ENCODE assay signal across 15 cellular contexts in the genomic region with DNA sequence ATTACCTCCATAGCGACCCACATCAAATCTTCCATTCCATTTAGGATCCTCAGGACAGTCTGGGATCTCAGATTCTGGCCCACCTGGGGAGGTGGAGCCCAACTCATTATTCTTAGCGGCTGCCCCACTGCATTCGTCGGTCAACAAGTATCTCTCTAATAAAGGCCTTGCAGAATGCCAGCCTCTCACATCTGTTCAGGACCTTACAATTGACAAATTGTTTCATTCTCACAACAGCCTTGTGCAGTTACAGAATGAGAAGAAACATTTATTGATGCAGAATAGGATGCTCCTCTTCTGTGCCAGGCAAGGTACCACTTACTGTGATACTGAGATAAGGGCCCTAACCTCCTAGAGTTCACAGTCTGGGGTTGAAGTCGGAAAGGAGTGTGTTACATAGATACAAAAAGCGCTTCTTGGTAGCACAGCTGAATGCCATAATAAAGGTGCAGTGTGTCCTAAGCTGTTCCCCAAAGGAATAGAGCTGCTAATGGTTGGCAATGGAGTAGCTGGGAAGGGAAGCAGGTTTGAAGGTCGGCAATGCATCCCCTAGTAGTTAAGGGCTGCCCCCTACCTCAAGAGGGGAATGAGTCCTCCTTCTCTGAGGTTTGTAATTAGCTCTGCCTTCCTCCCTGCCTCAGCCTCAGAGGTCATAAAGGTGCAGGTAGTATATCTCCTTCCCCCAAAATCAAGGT. TPM values are rescaled to one million over a fixed set of nuclear protein-coding genes. Genes with fewer than 3 reads are reported as not detected.
DNase-seq lines count a peak whose midpoint lies in the region; ATAC-seq and TF ChIP-seq lines count a peak whose summit lies in the region.
"Had no signal": no experiment of that assay in that cellular context is flagged by ENCODE, and none has a peak within 500 bp of the region (broad histone marks: within the 10 kb centered on the region; RNA-seq: fewer than 3 reads in every experiment).

No MANE protein-coding gene starts in this region.

- H3K27me3 ChIP-seq in DND-41 (ENCODE audit: insufficient read depth, low read length, poor library complexity) (peaks cover 35% of the 10 kb centered on the region), dorsolateral prefrontal cortex (peaks cover 0 to 4% (median 0%) of the 10 kb centered on the region in 45 donors), left ventricle myocardium inferior (ENCODE audit: low read depth) (no peaks in the 10 kb centered on the region)

- DNase-seq in DND-41 (no peak), dorsolateral prefrontal cortex (peak in 2 of 10 donors; percentile 25 to 51), midbrain (lab: John Stamatoyannopoulos, UW) (peak; percentile 52), left ventricle myocardium inferior (no peak), OCI-LY7 (ENCODE audit: low spot score) (no peak)
- DNase-seq: KG1 had no signal

- H3K9me2 ChIP-seq in OCI-LY7 (ENCODE audit: insufficient read depth, low read length) = no peaks in the 10 kb centered on the region

- 0 out of 2 replicates have a peak, but pooled peaks cover 10% of the 10 kb centered on the region for H4K20me1 ChIP-seq in DND-41 (ENCODE audit: insufficient read depth, low read length)
- no peaks in the 10 kb centered on the region for H4K20me1 ChIP-seq in OCI-LY7 (ENCODE audit: insufficient read depth, low read length)

- intact Hi-C loops in dorsolateral prefrontal cortex (cut with DNase I) (loop anchor here in 1 of 2 donors (2.0 to 5.0 kb wide), 2 partner anchors 33 to 132 kb away; partner anchors contain the start of genes DUSP3 and PPY), left ventricle myocardium inferior (cut with micrococcal nuclease) (no loop called here), OCI-LY7 (cut with micrococcal nuclease; ENCODE audit: unreplicated experiment) (no loop called here)

- H2AFZ ChIP-seq in DND-41 (ENCODE audit: low read depth, low read length) (no peak overlapping the region), OCI-LY7 (ENCODE audit: low read length) (no peak overlapping the region)
- H2AFZ ChIP-seq: PC-9 had no signal

- H3K4me1 ChIP-seq in DND-41 (ENCODE audit: insufficient read depth, low read length) = no peaks in the 10 kb centered on the region
- peaks cover 46% of the 10 kb centered on the region for H3K4me1 ChIP-seq in left ventricle myocardium inferior
- H3K4me1 ChIP-seq in OCI-LY7 (ENCODE audit: insufficient read depth, low read length, poor library complexity, severe bottlenecking) = peaks cover 12% of the 10 kb centered on the region

- no peak overlapping the region for H3K27ac ChIP-seq in DND-41 (ENCODE audit: low read length)
- H3K27ac ChIP-seq in dorsolateral prefrontal cortex = peak overlapping the region; percentile 60 to 100 (median 98)
- H3K27ac ChIP-seq in temporal lobe (ENCODE audit: low read depth, low read length) = peak overlapping the region; percentile 92
- H3K27ac ChIP-seq in left ventricle myocardium inferior (replicated peaks) = no peak overlapping the region
- no peak overlapping the region for H3K27ac ChIP-seq in OCI-LY7 (ENCODE audit: low read depth, low read length, poor library complexity, severe bottlenecking)
- H3K27ac ChIP-seq: BLaER1, PC-9, SJCRH30 had no signal

- H3K9ac ChIP-seq in DND-41 (ENCODE audit: low read depth, low read length) = no peak overlapping the region
- H3K9ac ChIP-seq: BLaER1 had no signal

- TF ChIP-seq CTCF in DND-41 (IDR thresholded peaks at IDR 0.05; ENCODE audit: borderline replicate concordance, extremely low read depth, low read length, poor library complexity, severe bottlenecking) (no peak), dorsolateral prefrontal cortex (IDR thresholded peaks at IDR 0.05 in 54 of 56, conservative IDR thresholded peaks at IDR 0.05 in 2 of 56; ENCODE audit: low read depth in 1 of 56, partially characterized antibody in 56 of 56) (no peak), left ventricle myocardium inferior (IDR thresholded peaks at IDR 0.05; ENCODE audit: borderline replicate concordance) (no peak), OCI-LY7 (conservative IDR thresholded peaks at IDR 0.05; ENCODE audit: low read length) (no peak)

- H3K36me3 ChIP-seq in DND-41 (ENCODE audit: insufficient read depth, low read length) (no peaks in the 10 kb centered on the region), left ventricle myocardium inferior (no peaks in the 10 kb centered on the region), OCI-LY7 (ENCODE audit: insufficient read depth, low read length) (no peaks in the 10 kb centered on the region)
- H3K36me3 ChIP-seq: BLaER1, SJCRH30 had no signal

- POLR2A ChIA-PET in OCI-LY7 (lab: Charles Lee) = interaction anchor here (0.9 kb wide), 1 partner anchor 9 kb away, joined by 9 read pairs; no protein-coding TSS in a partner anchor

- H3K79me2 ChIP-seq in DND-41 (ENCODE audit: insufficient read depth, low read length) (no peaks in the 10 kb centered on the region), OCI-LY7 (ENCODE audit: insufficient read depth, low read depth, low read length) (no peaks in the 10 kb centered on the region)

- CTCF ChIA-PET in OCI-LY7 (lab: Charles Lee; ENCODE audit: unreplicated experiment) = no interaction called here

- H3K9me3 ChIP-seq in DND-41 (ENCODE audit: insufficient read depth, low read length, severe bottlenecking) (no peaks in the 10 kb centered on the region), left ventricle myocardium inferior (replicated peaks) (no peaks in the 10 kb centered on the region), OCI-LY7 (ENCODE audit: low read length) (no peaks in the 10 kb centered on the region)
- H3K9me3 ChIP-seq: BLaER1, SJCRH30 had no signal

- H3K4me3 ChIP-seq in DND-41 (ENCODE audit: low read depth in 1 of 2, low read length in 2 of 2) (no peak overlapping the region), dorsolateral prefrontal cortex (peak overlapping the region in 34 of 59 donors; percentile 4 to 98 (median 91)), left ventricle myocardium inferior (no peak overlapping the region), OCI-LY7 (ENCODE audit: low read depth, low read length, poor library complexity, severe bottlenecking) (no peak overlapping the region)
- H3K4me3 ChIP-seq: BLaER1, PC-9, SJCRH30 had no signal

- ATAC-seq in DND-41 (ENCODE audit: insufficient read depth, low read depth) (peak; percentile 24; the same call in 1 of the 3 replicates), GM21576 (IDR thresholded peaks at IDR 0.05; ENCODE audit: unreplicated experiment) (no peak)

- H3K4me2 ChIP-seq in DND-41 (ENCODE audit: insufficient read depth, low read length) = no peak overlapping the region
- H3K4me2 ChIP-seq in OCI-LY7 (ENCODE audit: low read length) = no peak overlapping the region
- H3K4me2 ChIP-seq: BLaER1, PC-9 had no signal

- no TSS peak for BruUV-seq in OCI-LY7 (replicated peaks; lab: Mats Ljungman, UMichigan)

RNA-seq across cellular contexts. Expression of gene MPP2, which starts 2.3 kb away (rescaled TPM):
- 10 to 100 TPM; 41.7 to 92.6 (median 64.0) TPM for total RNA-seq in dorsolateral prefrontal cortex
- 16.0 TPM for total RNA-seq in temporal lobe
- 12.1 TPM for total RNA-seq in left ventricle myocardium inferior
- 0.16 and 0.39 TPM in 2 replicates for total RNA-seq in OCI-LY7 (2014; rRNA removed; shearing (Covaris generic))
- total RNA-seq in OCI-LY7 (2022) = 0.63 and 0.67 TPM in 2 replicates

RNA-seq across cellular contexts. Expression of gene PPY, which starts 32.6 kb away (rescaled TPM):
- total RNA-seq in dorsolateral prefrontal cortex (not detected), temporal lobe (not detected), left ventricle myocardium inferior (not detected), OCI-LY7 (2022) (not detected in 2 replicates)
- total RNA-seq in OCI-LY7 (2014; rRNA removed; shearing (Covaris generic)) = not detected in 2 replicates
- total RNA-seq: Calu3; CD8-positive, alpha-beta T cell; H9; HT-29; PC-9; SJCRH30 had no signal

RNA-seq across cellular contexts. Expression of gene PYY, which starts 44.1 kb away (rescaled TPM):
- 1 to 10 TPM in 2 of 120 experiments, under 1 TPM in 7, not detected in 111; 0.29 to 1.1 (median 0.59) TPM for total RNA-seq in dorsolateral prefrontal cortex
- total RNA-seq in temporal lobe = not detected
- total RNA-seq in left ventricle myocardium inferior = not detected
- not detected in 2 replicates for total RNA-seq in OCI-LY7 (2014; rRNA removed; shearing (Covaris generic))
- not detected in 2 replicates for total RNA-seq in OCI-LY7 (2022)
- total RNA-seq: Calu3; CD8-positive, alpha-beta T cell; HT-29; PC-9; SJCRH30 had no signal

Comparison
In these comparisons a context has a peak if more than half of its experiments do, and no peak if none do; other contexts are left out.
1. H3K27ac ChIP-seq: peak in dorsolateral prefrontal cortex (59 of 59) and temporal lobe (single experiment); none in DND-41 (single experiment), left ventricle myocardium inferior (single experiment) and OCI-LY7 (single experiment).
2. H3K4me3 ChIP-seq: peak in dorsolateral prefrontal cortex (34 of 59); none in DND-41 (0 of 2), left ventricle myocardium inferior (single experiment) and OCI-LY7 (single experiment).